ENCODE assay signal across 13 cellular contexts in genomic region chr4:99859618-99860017, GRCh38. TPM values are rescaled to one million over a fixed set of nuclear protein-coding genes. Genes with fewer than 3 reads are reported as not detected.
DNase-seq lines count a peak whose midpoint lies in the region; ATAC-seq, FAIRE-seq and TF ChIP-seq lines count a peak whose summit lies in the region.
"Had no signal": no experiment of that assay in that cellular context is flagged by ENCODE, and none has a peak within 500 bp of the region (broad histone marks: within the 10 kb centered on the region; RNA-seq: fewer than 3 reads in every experiment).

No MANE protein-coding gene starts in this region.

- TF ChIP-seq POLR2A in GM12892 (IDR thresholded peaks at IDR 0.05; ENCODE audit: low read depth, low read length), result no peak

- ATAC-seq in GM18907 (IDR thresholded peaks at IDR 0.05; ENCODE audit: unreplicated experiment) (peak; percentile 65), HG02763 (IDR thresholded peaks at IDR 0.05; ENCODE audit: unreplicated experiment) (peak; percentile 64), HG03520 (IDR thresholded peaks at IDR 0.05; ENCODE audit: unreplicated experiment) (no peak)
- ATAC-seq: effector memory CD8-positive, alpha-beta T cell; left ventricle myocardium superior had no signal

- peak; percentile 64 for FAIRE-seq in GM12892 (lab: Jason Lieb, UNC)
- FAIRE-seq: H1 had no signal

- DNase-seq in GM12892 (ENCODE audit: insufficient read length) (no peak), UCSD-AML1 (lab: John Stamatoyannopoulos, UW; ENCODE audit: unreplicated experiment) (peak; percentile 15), dedifferentiated amniotic fluid mesenchymal stem cell (ENCODE audit: extremely low spot score) (no peak), NOMO-1 treated with dmso at 0.1 percent for 144 hours (lab: John Stamatoyannopoulos, UW; ENCODE audit: unreplicated experiment) (no peak), KG1 (lab: John Stamatoyannopoulos, UW) (no peak)
- DNase-seq: activated CD8-positive, alpha-beta memory T cell treated with anti-CD3 and anti-CD28 coated beads, Interleukin-2, amount 50 U/mL, for 48 hours; Calu3; effector memory CD8-positive, alpha-beta T cell; left ventricle myocardium superior had no signal

RNA-seq across cellular contexts. Expression of gene LAMTOR3, which starts 34.6 kb away (rescaled TPM):
- 40.5 TPM for polyA plus RNA-seq in GM12892 (2012; ENCODE audit: missing spikeins)

RNA-seq across cellular contexts. Expression of gene DAPP1, which starts 43.0 kb away (rescaled TPM):
- polyA plus RNA-seq in GM12892 (2012; ENCODE audit: missing spikeins), result 40.2 TPM
- polyA plus RNA-seq: H1 had no signal
